In the genomic region with DNA sequence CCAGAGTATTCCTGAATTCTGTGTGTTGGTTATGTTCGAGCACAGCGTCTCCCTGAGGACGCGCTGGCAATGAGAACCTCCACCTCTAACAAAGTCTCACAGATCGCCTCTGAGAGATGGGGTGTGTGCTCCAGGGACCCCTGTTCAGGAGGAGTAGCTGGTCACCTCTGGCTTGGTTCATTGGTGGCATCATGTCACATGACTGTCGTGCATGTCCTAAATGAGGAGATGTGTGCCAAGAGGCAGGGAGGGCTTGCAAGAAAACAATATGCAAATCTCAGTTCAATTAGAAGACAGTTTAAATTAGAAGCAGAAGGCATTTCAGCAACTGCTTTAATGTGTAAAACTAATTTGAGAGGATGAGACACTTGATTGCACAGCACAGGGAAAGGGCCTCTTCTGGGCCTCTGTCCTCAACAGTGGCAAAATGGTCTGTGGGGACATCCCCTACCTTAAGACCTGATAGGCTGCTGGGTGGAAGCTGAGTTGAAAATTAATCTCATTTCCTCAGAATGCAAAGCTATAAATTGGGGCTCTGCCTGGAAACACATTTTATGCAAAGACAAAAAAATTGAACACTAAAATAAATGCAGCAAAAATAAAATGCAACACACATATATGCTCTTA, we compare ENCODE assay signal across 12 cellular contexts.
A peak's percentile ranks its signal among the peaks of the same experiment; 100 is the strongest.
DNase-seq lines count a peak whose midpoint lies in the region; ATAC-seq and TF ChIP-seq lines count a peak whose summit lies in the region.
"Had no signal": no experiment of that assay in that cellular context is flagged by ENCODE, and none has a peak within 500 bp of the region (broad histone marks: within the 10 kb centered on the region; RNA-seq: fewer than 3 reads in every experiment).

No MANE protein-coding gene starts in this region.

- peaks cover 0 to 20% of the 10 kb centered on the region in 2 donors for H3K27me3 Mint-ChIP-seq in effector memory CD8-positive, alpha-beta T cell

- ATAC-seq in GM18907 (IDR thresholded peaks at IDR 0.05; ENCODE audit: unreplicated experiment) (peak; percentile 77), HG02642 (IDR thresholded peaks at IDR 0.05; ENCODE audit: poor library complexity, unreplicated experiment) (peak; percentile 48)
- no peak for ATAC-seq in effector memory CD8-positive, alpha-beta T cell (replicated peaks)

- H3K36me3 ChIP-seq in OCI-LY3 (replicated peaks; ENCODE audit: low read depth, low read length) = no peaks in the 10 kb centered on the region
- H3K36me3 ChIP-seq: upper lobe of right lung had no signal

- no peaks in the 10 kb centered on the region for H3K9me3 ChIP-seq in OCI-LY3 (ENCODE audit: insufficient read depth, low read length)
- H3K9me3 ChIP-seq: upper lobe of right lung had no signal

- peak overlapping the region; percentile 86 for H3K4me2 ChIP-seq in OCI-LY3 (ENCODE audit: low read length)

- peak overlapping the region; percentile 68 for H3K4me3 ChIP-seq in OCI-LY3 (ENCODE audit: low read length)
- H3K4me3 ChIP-seq: upper lobe of right lung had no signal

- peaks cover 41% of the 10 kb centered on the region for H3K4me1 ChIP-seq in OCI-LY3 (ENCODE audit: low read length)

- no peak overlapping the region for H2AFZ ChIP-seq in OCI-LY3 (ENCODE audit: low read depth, low read length)

- no peaks in the 10 kb centered on the region for H3K36me3 Mint-ChIP-seq in effector memory CD8-positive, alpha-beta T cell (ENCODE audit: insufficient read depth)

- no peak overlapping the region for H3K27ac Mint-ChIP-seq in effector memory CD8-positive, alpha-beta T cell

- peak overlapping the region; percentile 38 for H3K9ac ChIP-seq in OCI-LY3 (ENCODE audit: low read length)

- DNase-seq in retina = peak; percentile 55
- no peak for DNase-seq in effector memory CD8-positive, alpha-beta T cell
- no peak for DNase-seq in activated T-cell treated with anti-CD3 and anti-CD28 coated beads, Interleukin-2, amount 50 U/mL, for 1 hour
- no peak for DNase-seq in HuH-7.5 (ENCODE audit: low spot score)
- no peak for DNase-seq in SW480 (ENCODE audit: low spot score)
- DNase-seq: erythroblast; occipital lobe; stimulated activated CD4-positive, alpha-beta T cell treated with anti-CD3 and anti-CD28 coated beads, Interleukin-4, amount 100 ng/mL, for 24 hours; upper lobe of right lung had no signal

- H4K20me1 ChIP-seq in OCI-LY3 (ENCODE audit: insufficient read depth, low read length) = 0 out of 2 replicates have a peak, but pooled peaks cover 5% of the 10 kb centered on the region

- H3K4me1 Mint-ChIP-seq in effector memory CD8-positive, alpha-beta T cell (ENCODE audit: low read depth in 2 of 2) = peaks cover 18 to 20% of the 10 kb centered on the region in 2 donors

- peaks cover 4% of the 10 kb centered on the region; the same call in 1 of the 2 replicates for H3K79me2 ChIP-seq in OCI-LY3 (ENCODE audit: low read length)

- no peak; the same call in 1 of the 2 replicates for TF ChIP-seq CTCF in OCI-LY3 (IDR thresholded peaks at IDR 0.05; ENCODE audit: low read depth, low read length)

- no peak overlapping the region for H3K4me3 Mint-ChIP-seq in effector memory CD8-positive, alpha-beta T cell

- H3K27me3 ChIP-seq in OCI-LY3 (ENCODE audit: low read depth, low read length) = no peaks in the 10 kb centered on the region
- H3K27me3 ChIP-seq: upper lobe of right lung had no signal

- H3K9me3 Mint-ChIP-seq in effector memory CD8-positive, alpha-beta T cell = no peaks in the 10 kb centered on the region

- peak overlapping the region; percentile 72 for H3K27ac ChIP-seq in OCI-LY3 (ENCODE audit: low read length)
- H3K27ac ChIP-seq: upper lobe of right lung had no signal
